In the genomic region with DNA sequence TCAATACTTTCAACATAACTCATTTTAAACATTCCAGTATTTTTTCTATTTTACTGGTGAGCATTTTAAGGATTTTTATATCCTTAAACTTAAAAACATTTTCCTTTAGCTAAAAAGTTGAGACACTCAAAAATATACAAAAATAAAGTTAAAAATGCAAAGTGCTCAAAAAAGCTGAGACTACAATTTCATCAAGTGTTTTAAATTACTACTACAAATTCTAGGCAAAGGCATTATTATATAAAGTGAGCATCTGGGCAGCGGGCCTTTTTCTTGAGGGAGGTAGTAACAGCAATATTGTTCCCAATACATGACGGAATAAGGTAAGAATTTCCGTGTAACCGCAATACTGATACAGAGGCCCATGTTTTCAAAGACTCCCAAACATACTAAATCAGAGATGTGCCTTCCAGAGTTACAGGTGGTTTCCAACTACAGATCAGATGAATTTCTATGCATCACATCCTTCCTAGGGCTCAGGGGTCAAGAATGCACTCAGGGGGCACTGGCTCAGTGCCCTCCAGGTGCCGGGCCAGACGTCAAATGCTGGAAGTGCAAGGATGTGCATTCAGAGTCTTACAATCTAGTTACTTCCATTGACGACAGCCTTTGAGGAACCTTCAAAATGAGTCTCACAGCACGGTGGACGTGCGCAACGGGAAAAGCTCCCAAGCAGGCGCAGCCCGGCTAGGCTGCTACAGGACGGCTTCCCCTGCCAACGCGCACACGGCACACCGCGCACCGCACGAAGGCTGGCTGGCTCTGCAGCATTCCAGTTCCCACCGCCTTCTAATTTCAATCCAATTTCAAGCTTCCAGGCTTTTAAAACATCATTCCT, we compare ENCODE assay signal across 8 cellular contexts. TPM values are rescaled to one million over a fixed set of nuclear protein-coding genes. Genes with fewer than 3 reads are reported as not detected.
A peak's percentile ranks its signal among the peaks of the same experiment; 100 is the strongest.
DNase-seq lines count a peak whose midpoint lies in the region; ATAC-seq and TF ChIP-seq lines count a peak whose summit lies in the region.

No MANE protein-coding gene starts in this region.

- peaks cover 5% of the 10 kb centered on the region for H3K4me1 Mint-ChIP-seq in glutamatergic neuron (ENCODE audit: low read depth, unreplicated experiment)

- H3K9me3 ChIP-seq in ovary = no peaks in the 10 kb centered on the region

- H3K36me3 Mint-ChIP-seq in activated naive CD4-positive, alpha-beta T cell treated with anti-CD3 and anti-CD28 coated beads, Interleukin-2, amount 50 U/mL, for 72 hours = peaks cover 15 to 20% of the 10 kb centered on the region in 2 donors
- H3K36me3 Mint-ChIP-seq in glutamatergic neuron (ENCODE audit: unreplicated experiment) = no peaks in the 10 kb centered on the region

- no peak for TF ChIP-seq EP300 in ovary (IDR thresholded peaks at IDR 0.05)

- no peaks in the 10 kb centered on the region for H3K9me3 Mint-ChIP-seq in activated naive CD4-positive, alpha-beta T cell treated with anti-CD3 and anti-CD28 coated beads, Interleukin-2, amount 50 U/mL, for 72 hours
- H3K9me3 Mint-ChIP-seq in glutamatergic neuron (ENCODE audit: unreplicated experiment) = peaks cover 14% of the 10 kb centered on the region

- no peaks in the 10 kb centered on the region for H3K36me3 ChIP-seq in ovary

- peak overlapping the region; percentile 77 for H3K4me3 ChIP-seq in ovary

- peak; percentile 19 for ATAC-seq in HG03025 (IDR thresholded peaks at IDR 0.05; ENCODE audit: low FRiP score, unreplicated experiment)
- ATAC-seq in activated naive CD4-positive, alpha-beta T cell treated with anti-CD3 and anti-CD28 coated beads, Interleukin-2, amount 50 U/mL, for 72 hours = peak; percentile 44 to 48

- H3K27me3 Mint-ChIP-seq in glutamatergic neuron (ENCODE audit: unreplicated experiment) = peaks cover 11% of the 10 kb centered on the region

- DNase-seq in NCI-H345 (lab: John Stamatoyannopoulos, UW) = peak; percentile 32
- DNase-seq in NCI-H345 treated with DMSO at 0.1 percent for 48 hours (lab: John Stamatoyannopoulos, UW; ENCODE audit: unreplicated experiment) = no peak
- DNase-seq in OCI-M1 (lab: John Stamatoyannopoulos, UW) = peak; percentile 78
- peak; percentile 33 to 62 for DNase-seq in activated naive CD4-positive, alpha-beta T cell treated with anti-CD3 and anti-CD28 coated beads, Interleukin-2, amount 50 U/mL, for 72 hours (ENCODE audit: low spot score in 2 of 2)
- peak; percentile 43 for DNase-seq in glutamatergic neuron
- DNase-seq in ovary = peak; percentile 35 to 63 (median 43)
- DNase-seq in putamen (ENCODE audit: low spot score) = no peak

- no peak for TF ChIP-seq CTCF in glutamatergic neuron (IDR thresholded peaks at IDR 0.05; ENCODE audit: partially characterized antibody, unreplicated experiment)
- no peak for TF ChIP-seq CTCF in ovary (IDR thresholded peaks at IDR 0.05)

- TF ChIP-seq POLR2A in ovary (IDR thresholded peaks at IDR 0.05) = no peak

- peaks cover 3% of the 10 kb centered on the region for H3K4me1 ChIP-seq in ovary (ENCODE audit: insufficient read depth)

- peak overlapping the region; percentile 90 for H3K4me3 Mint-ChIP-seq in glutamatergic neuron (ENCODE audit: unreplicated experiment)

- WGBS in ovary, 3 donors = 2 to 3% (median 3%) methylated on average over 22 of the region's 22 CpGs

- H3K27ac Mint-ChIP-seq in activated naive CD4-positive, alpha-beta T cell treated with anti-CD3 and anti-CD28 coated beads, Interleukin-2, amount 50 U/mL, for 72 hours = peak overlapping the region; percentile 93 to 96
- no peak overlapping the region for H3K27ac Mint-ChIP-seq in glutamatergic neuron (ENCODE audit: unreplicated experiment)

- H3K27ac ChIP-seq in ovary = peak overlapping the region; percentile 56 to 96

- no peaks in the 10 kb centered on the region for H3K27me3 ChIP-seq in ovary

- intact Hi-C loops in ovary (cut with DNase I) = loop anchor here in 1 of 4 donors (10.0 kb wide), 1 partner anchor 488 kb away; no protein-coding TSS in a partner anchor

RNA-seq across cellular contexts. Expression of gene PHF10, which starts 1.7 kb away (rescaled TPM):
- 10 to 100 TPM; 79.9 to 90.3 TPM for total RNA-seq in activated naive CD4-positive, alpha-beta T cell treated with anti-CD3 and anti-CD28 coated beads, Interleukin-2, amount 50 U/mL, for 72 hours
- total RNA-seq in glutamatergic neuron (ENCODE audit: unreplicated experiment) (21.2 TPM), ovary (10 to 100 TPM; 59.3 to 94.1 (median 70.0) TPM)
- polyA plus RNA-seq in ovary = 100 to 1,000 TPM in 1 of 2 donors, 10 to 100 TPM in 1; 37.9 to 102 TPM

RNA-seq across cellular contexts. Expression of gene C6orf120, which starts 20.7 kb away (rescaled TPM):
- total RNA-seq in activated naive CD4-positive, alpha-beta T cell treated with anti-CD3 and anti-CD28 coated beads, Interleukin-2, amount 50 U/mL, for 72 hours = 10 to 100 TPM in 1 of 2 donors, 1 to 10 TPM in 1; 8.9 to 13.9 TPM
- total RNA-seq in glutamatergic neuron (ENCODE audit: unreplicated experiment) (29.7 TPM), ovary (10 to 100 TPM; 22.9 to 32.7 (median 27.9) TPM)
- 10 to 100 TPM; 13.3 to 16.6 TPM for polyA plus RNA-seq in ovary

RNA-seq across cellular contexts. Expression of gene WDR27, which starts 20.8 kb away (rescaled TPM):
- 10 to 100 TPM; 28.9 to 48.1 TPM for total RNA-seq in activated naive CD4-positive, alpha-beta T cell treated with anti-CD3 and anti-CD28 coated beads, Interleukin-2, amount 50 U/mL, for 72 hours
- total RNA-seq in glutamatergic neuron (ENCODE audit: unreplicated experiment) (64.8 TPM), ovary (10 to 100 TPM; 35.1 to 53.4 (median 40.7) TPM)
- 10 to 100 TPM; 16.6 to 23.0 TPM for polyA plus RNA-seq in ovary

RNA-seq across cellular contexts. Expression of gene DYNLT2, which starts 28.8 kb away (rescaled TPM):
- total RNA-seq in activated naive CD4-positive, alpha-beta T cell treated with anti-CD3 and anti-CD28 coated beads, Interleukin-2, amount 50 U/mL, for 72 hours = 1 to 10 TPM; 2.3 to 2.6 TPM
- 1.7 TPM for total RNA-seq in glutamatergic neuron (ENCODE audit: unreplicated experiment)
- total RNA-seq in ovary = 1 to 10 TPM; 2.0 to 4.6 (median 3.1) TPM
- polyA plus RNA-seq in ovary = 1 to 10 TPM; 1.7 to 2.9 TPM

RNA-seq across cellular contexts. Expression of gene ERMARD, which starts 28.8 kb away (rescaled TPM):
- 10 to 100 TPM; 15.2 to 35.5 TPM for total RNA-seq in activated naive CD4-positive, alpha-beta T cell treated with anti-CD3 and anti-CD28 coated beads, Interleukin-2, amount 50 U/mL, for 72 hours
- total RNA-seq in glutamatergic neuron (ENCODE audit: unreplicated experiment) (15.2 TPM), ovary (10 to 100 TPM; 15.9 to 38.0 (median 27.0) TPM)
- 10 to 100 TPM; 19.4 to 31.7 TPM for polyA plus RNA-seq in ovary

Comparison
In these comparisons a context has a peak if more than half of its experiments do, and no peak if none do; other contexts are left out.
1. DNase-seq: peak in NCI-H345 (single experiment), OCI-M1 (single experiment), activated naive CD4-positive, alpha-beta T cell treated with anti-CD3 and anti-CD28 coated beads, Interleukin-2, amount 50 U/mL, for 72 hours (2 of 2), glutamatergic neuron (single experiment) and ovary (5 of 5); none in NCI-H345 treated with DMSO at 0.1 percent for 48 hours (single experiment) and putamen (single experiment).